In genomic region chr6:32406857-32407256, GRCh38 we compare ENCODE assay signal across 23 cellular contexts. TPM values are rescaled to one million over a fixed set of nuclear protein-coding genes. Genes with fewer than 3 reads are reported as not detected.
"Had no signal": no experiment of that assay in that cellular context is flagged by ENCODE, and none has a peak within 500 bp of the region (broad histone marks: within the 10 kb centered on the region; RNA-seq: fewer than 3 reads in every experiment).

BTNL2 (minus strand) TSS chr6:32407181; CDS start chr6:32407123, 58 bp downstream.

- H3K36me3 ChIP-seq: breast epithelium, MG63 had no signal

- H3K9ac ChIP-seq: KMS-11 had no signal

- H3K4me3 Mint-ChIP-seq: activated CD8-positive, alpha-beta T cell treated with anti-CD3 and anti-CD28 coated beads, Interleukin-2, amount 10 ng/mL, durations not matched to agents 7 days and 5 days; activated naive CD4-positive, alpha-beta T cell treated with anti-CD3 and anti-CD28 coated beads, Interleukin-2, amount 50 U/mL, for 24 hours; T-helper 1 cell treated with Interleukin-12 subunit alpha and Interleukin-12 subunit beta and Interleukin-4 antibody, amounts not matched to agents 30 μg/mL and 1 μg/mL, for 36 hours had no signal

- H3K27ac ChIP-seq: breast epithelium, KMS-11, PC-9 had no signal

- H3K9me3 Mint-ChIP-seq: activated naive CD4-positive, alpha-beta T cell treated with anti-CD3 and anti-CD28 coated beads, Interleukin-2, amount 50 U/mL, for 24 hours; T-helper 1 cell treated with Interleukin-12 subunit alpha and Interleukin-12 subunit beta and Interleukin-4 antibody, amounts not matched to agents 30 μg/mL and 1 μg/mL, for 36 hours had no signal

- H3K4me3 ChIP-seq: breast epithelium, MG63, PC-9 had no signal

- H2AFZ ChIP-seq: PC-9 had no signal

- DNase-seq: activated CD4-positive, alpha-beta T cell treated with anti-CD3 and anti-CD28 coated beads for 48 hours; activated CD4-positive, alpha-beta T cell treated with anti-CD3 and anti-CD28 coated beads, Interleukin-2, amount 50 U/mL, for 4 hours; activated CD4-positive, CD25-positive, alpha-beta regulatory T cell treated with anti-CD3 and anti-CD28 coated beads, Interleukin-2, amount 50 U/mL, for 72 hours; activated CD8-positive, alpha-beta memory T cell treated with anti-CD3 and anti-CD28 coated beads, Interleukin-2, amount 50 U/mL, for 48 hours; activated CD8-positive, alpha-beta T cell treated with anti-CD3 and anti-CD28 coated beads, Interleukin-2, amount 10 ng/mL, durations not matched to agents 7 days and 5 days; activated naive CD4-positive, alpha-beta T cell; activated T-cell treated with anti-CD3 and anti-CD28 coated beads, Interleukin-2, amount 50 U/mL, for 1 hour; aorta; central memory CD4-positive, alpha-beta T cell; MG63; NCI-H1105; NCI-H1436; NCI-H187; NCI-H2081; NCI-H510A treated with DMSO at 0.1 percent for 48 hours; NCI-H69; PC-9; SHP77 treated with DMSO at 0.1 percent for 48 hours had no signal

- H3K9me3 ChIP-seq: breast epithelium, MG63 had no signal

- H3K27ac Mint-ChIP-seq: activated CD8-positive, alpha-beta T cell treated with anti-CD3 and anti-CD28 coated beads, Interleukin-2, amount 10 ng/mL, durations not matched to agents 7 days and 5 days; activated naive CD4-positive, alpha-beta T cell treated with anti-CD3 and anti-CD28 coated beads, Interleukin-2, amount 50 U/mL, for 24 hours; T-helper 1 cell treated with Interleukin-12 subunit alpha and Interleukin-12 subunit beta and Interleukin-4 antibody, amounts not matched to agents 30 μg/mL and 1 μg/mL, for 36 hours had no signal

- H3K36me3 Mint-ChIP-seq: activated naive CD4-positive, alpha-beta T cell treated with anti-CD3 and anti-CD28 coated beads, Interleukin-2, amount 50 U/mL, for 24 hours had no signal

- H3K4me2 ChIP-seq: KMS-11, PC-9 had no signal

- H3K4me1 Mint-ChIP-seq: activated naive CD4-positive, alpha-beta T cell treated with anti-CD3 and anti-CD28 coated beads, Interleukin-2, amount 50 U/mL, for 24 hours had no signal

- H3K4me1 ChIP-seq: breast epithelium had no signal

RNA-seq across cellular contexts. Expression of gene BTNL2, which starts in this region (rescaled TPM):
- total RNA-seq: activated CD8-positive, alpha-beta T cell treated with anti-CD3 and anti-CD28 coated beads, Interleukin-2, amount 10 ng/mL, durations not matched to agents 7 days and 5 days; aorta; breast epithelium; PC-9; SK-MEL-5 had no signal
- polyA plus RNA-seq: aorta had no signal
